Comparison of ENCODE assay signal across 8 cellular contexts in the genomic region with DNA sequence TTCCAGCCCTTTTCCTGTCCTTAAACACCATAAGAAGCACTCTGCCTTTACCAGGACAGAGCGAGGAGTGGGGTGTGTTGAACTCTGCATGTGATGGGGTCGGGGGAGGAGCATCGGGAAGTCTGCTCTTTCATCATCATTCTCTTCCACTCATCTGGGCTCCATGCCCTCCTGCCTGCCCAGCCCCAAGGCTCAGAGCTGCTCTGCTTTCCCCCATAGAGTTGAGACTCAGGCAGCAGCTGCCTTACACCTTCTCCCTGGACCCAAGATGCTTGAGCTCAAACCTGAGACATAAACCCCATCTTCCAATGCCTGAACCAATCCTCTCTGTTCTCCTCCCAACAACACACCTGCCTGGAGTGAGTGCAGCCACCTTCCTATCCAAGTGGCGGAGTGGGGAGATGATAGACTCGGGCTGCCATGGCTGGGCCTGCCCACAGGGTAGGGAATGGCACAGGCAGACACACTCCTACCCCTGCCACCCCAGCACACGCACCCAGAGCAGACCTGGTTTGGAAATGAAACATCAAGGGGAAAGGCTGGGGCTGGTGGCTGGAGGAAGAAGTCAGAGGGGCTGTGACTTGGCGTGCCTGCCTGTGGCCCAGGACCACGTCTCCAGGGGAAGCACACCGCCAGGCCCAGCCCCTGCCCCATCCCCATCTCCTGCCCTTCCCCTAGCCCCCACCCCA. TPM values are rescaled to one million over a fixed set of nuclear protein-coding genes. Genes with fewer than 3 reads are reported as not detected.
DNase-seq lines count a peak whose midpoint lies in the region; ATAC-seq and TF ChIP-seq lines count a peak whose summit lies in the region.
"Had no signal": no experiment of that assay in that cellular context is flagged by ENCODE, and none has a peak within 500 bp of the region (broad histone marks: within the 10 kb centered on the region; RNA-seq: fewer than 3 reads in every experiment).

No MANE protein-coding gene starts in this region.

- TF ChIP-seq POLR2A in gastroesophageal sphincter (IDR thresholded peaks at IDR 0.05): no peak

- H3K27ac ChIP-seq in gastroesophageal sphincter (peak overlapping the region; percentile 50 to 91 (median 80)), brain microvascular endothelial cell (no peak overlapping the region)

- POLR2A ChIA-PET in activated CD4-positive, alpha-beta memory T cell treated with anti-CD3 and anti-CD28 coated beads, Interleukin-2, amount 10 ng/mL, durations not matched to agents 7 days and 5 days (lab: Charles Lee): interaction anchor here (1.1 to 4.7 kb wide), 3 partner anchors 23 to 80 kb away, joined by 3 to 35 read pairs (median 5); a partner anchor contains a TSS

- no CpG with 5 or more reads among the region's 9 CpGs for WGBS in gastroesophageal sphincter (ENCODE audit: low coverage in 1 of 2), 2 donors

- DNase-seq in H7 (peak; percentile 64), skeletal muscle cell (ENCODE audit: low read depth) (peak; percentile 31), brain microvascular endothelial cell (no peak)
- no peak for DNase-seq in activated CD4-positive, alpha-beta memory T cell treated with anti-CD3 and anti-CD28 coated beads, Interleukin-2, amount 10 ng/mL, durations not matched to agents 7 days and 5 days

- H3K4me3 ChIP-seq in H7 (ENCODE audit: insufficient read depth, low read depth, low read length): no peak overlapping the region
- no peak overlapping the region for H3K4me3 ChIP-seq in gastroesophageal sphincter
- H3K4me3 ChIP-seq in skeletal muscle cell (ENCODE audit: low read depth, low read length): no peak overlapping the region
- H3K4me3 ChIP-seq in brain microvascular endothelial cell (ENCODE audit: low read depth, low read length): no peak overlapping the region

- H3K4me1 Mint-ChIP-seq in activated CD4-positive, alpha-beta memory T cell treated with anti-CD3 and anti-CD28 coated beads, Interleukin-2, amount 10 ng/mL, durations not matched to agents 7 days and 5 days: peaks cover 37% of the 10 kb centered on the region

- H3K9me3 Mint-ChIP-seq in activated CD4-positive, alpha-beta memory T cell treated with anti-CD3 and anti-CD28 coated beads, Interleukin-2, amount 10 ng/mL, durations not matched to agents 7 days and 5 days: no peaks in the 10 kb centered on the region

- in situ Hi-C loops in brain microvascular endothelial cell (cut with HindIII; ENCODE audit: low pct_ligation_motif_present, low sequenced_read_pairs): no loop called here

- H3K27ac Mint-ChIP-seq in activated CD4-positive, alpha-beta memory T cell treated with anti-CD3 and anti-CD28 coated beads, Interleukin-2, amount 10 ng/mL, durations not matched to agents 7 days and 5 days: peak overlapping the region; percentile 76

- no peak for TF ChIP-seq EP300 in gastroesophageal sphincter (IDR thresholded peaks at IDR 0.05)

- peak overlapping the region; percentile 24 for H3K4me3 Mint-ChIP-seq in activated CD4-positive, alpha-beta memory T cell treated with anti-CD3 and anti-CD28 coated beads, Interleukin-2, amount 10 ng/mL, durations not matched to agents 7 days and 5 days

- H3K36me3 ChIP-seq in H7 (replicated peaks; ENCODE audit: control insufficient read depth, insufficient read depth, low read length): no peaks in the 10 kb centered on the region
- peaks cover 0 to 5% of the 10 kb centered on the region in 2 donors for H3K36me3 ChIP-seq in gastroesophageal sphincter
- H3K36me3 ChIP-seq in brain microvascular endothelial cell (replicated peaks): no peaks in the 10 kb centered on the region

- ATAC-seq in gastroesophageal sphincter (peak; percentile 66), HG02938 (IDR thresholded peaks at IDR 0.05; ENCODE audit: unreplicated experiment) (no peak), HG03571 (IDR thresholded peaks at IDR 0.05; ENCODE audit: unreplicated experiment) (no peak)

- no peaks in the 10 kb centered on the region for H3K27me3 ChIP-seq in H7 (ENCODE audit: control insufficient read depth, insufficient read depth, low read length)
- no peaks in the 10 kb centered on the region for H3K27me3 ChIP-seq in gastroesophageal sphincter
- no peaks in the 10 kb centered on the region for H3K27me3 ChIP-seq in brain microvascular endothelial cell (replicated peaks)

- H3K36me3 Mint-ChIP-seq in activated CD4-positive, alpha-beta memory T cell treated with anti-CD3 and anti-CD28 coated beads, Interleukin-2, amount 10 ng/mL, durations not matched to agents 7 days and 5 days (ENCODE audit: low read depth): no peaks in the 10 kb centered on the region

- no peaks in the 10 kb centered on the region for H3K27me3 Mint-ChIP-seq in activated CD4-positive, alpha-beta memory T cell treated with anti-CD3 and anti-CD28 coated beads, Interleukin-2, amount 10 ng/mL, durations not matched to agents 7 days and 5 days

- TF ChIP-seq CTCF in gastroesophageal sphincter (IDR thresholded peaks at IDR 0.05): no peak
- TF ChIP-seq CTCF in brain microvascular endothelial cell (IDR thresholded peaks at IDR 0.05; ENCODE audit: low read depth, low read length, missing control alignments): no peak

- CTCF ChIA-PET in activated CD4-positive, alpha-beta memory T cell treated with anti-CD3 and anti-CD28 coated beads, Interleukin-2, amount 10 ng/mL, durations not matched to agents 7 days and 5 days (lab: Charles Lee): interaction anchor here (1.0 to 1.9 kb wide), 4 partner anchors 15 to 397 kb away, joined by 3 to 8 read pairs (median 4); no protein-coding TSS in a partner anchor

- H3K4me1 ChIP-seq in gastroesophageal sphincter: peaks cover 0 to 86% (median 45%) of the 10 kb centered on the region in 3 donors

- no peaks in the 10 kb centered on the region for H3K9me3 ChIP-seq in gastroesophageal sphincter

RNA-seq across cellular contexts. Expression of a gene that starts 28.4 kb away (rescaled TPM):
- 1.4 and 1.6 TPM in 2 replicates for total RNA-seq in H7 (2014; rRNA removed; shearing (Covaris generic))
- total RNA-seq in activated CD4-positive, alpha-beta memory T cell treated with anti-CD3 and anti-CD28 coated beads, Interleukin-2, amount 10 ng/mL, durations not matched to agents 7 days and 5 days: 10 to 100 TPM; 14.9 to 15.0 TPM
- total RNA-seq in gastroesophageal sphincter: 10 to 100 TPM; 16.6 to 42.8 (median 26.1) TPM

RNA-seq across cellular contexts. Expression of a gene that starts 40.2 kb away (rescaled TPM):
- total RNA-seq in H7 (2014; rRNA removed; shearing (Covaris generic)): not detected in 2 replicates
- total RNA-seq in activated CD4-positive, alpha-beta memory T cell treated with anti-CD3 and anti-CD28 coated beads, Interleukin-2, amount 10 ng/mL, durations not matched to agents 7 days and 5 days: not detected
- total RNA-seq in gastroesophageal sphincter: under 1 TPM in 1 of 4 donors, not detected in 3; 0.62 TPM
- total RNA-seq: T-helper 2 cell treated with Interferon-gamma antibody and Interleukin-4, amounts not matched to agents 100 ng/mL and 5 ng/mL, for 36 hours had no signal

Comparison
In these comparisons a context has a peak if more than half of its experiments do, and no peak if none do; other contexts are left out.
1. DNase-seq: peak in H7 (single experiment) and skeletal muscle cell (single experiment); none in activated CD4-positive, alpha-beta memory T cell treated with anti-CD3 and anti-CD28 coated beads, Interleukin-2, amount 10 ng/mL, durations not matched to agents 7 days and 5 days (single experiment) and brain microvascular endothelial cell (single experiment).